In genomic region chr19:14494910-14495677, GRCh38 we compare ENCODE assay signal across 8 cellular contexts. TPM values are rescaled to one million over a fixed set of nuclear protein-coding genes. Genes with fewer than 3 reads are reported as not detected.
DNase-seq lines count a peak whose midpoint lies in the region; ATAC-seq and TF ChIP-seq lines count a peak whose summit lies in the region.

No MANE protein-coding gene starts in this region.

- 45% methylated on average over 14 of the region's 14 CpGs for WGBS in liver

- peaks cover 0 to 3% (median 2%) of the 10 kb centered on the region in 4 donors for H3K36me3 ChIP-seq in liver (ENCODE audit: control insufficient read depth in 4 of 4, insufficient read depth in 3 of 4, low read depth in 1 of 4, low read length in 3 of 4)

- H3K27ac ChIP-seq in liver (ENCODE audit: low read depth in 1 of 2, low read length in 2 of 2) = no peak overlapping the region

- peak overlapping the region; percentile 83 for H3K4me3 Mint-ChIP-seq in activated T-cell treated with anti-CD3 and anti-CD28 coated beads, Interleukin-2, amount 50 U/mL, for 4 hours
- peak overlapping the region; percentile 93 for H3K4me3 Mint-ChIP-seq in type B pancreatic cell

- no peak for TF ChIP-seq CTCF in astrocyte of the spinal cord (IDR thresholded peaks at IDR 0.05; ENCODE audit: low read depth, low read length)
- TF ChIP-seq CTCF in liver (IDR thresholded peaks at IDR 0.05; ENCODE audit: low read depth, low read length, missing input control) = no peak
- TF ChIP-seq CTCF in type B pancreatic cell (conservative IDR thresholded peaks at IDR 0.05) = no peak

- no peaks in the 10 kb centered on the region for H3K27me3 ChIP-seq in liver (ENCODE audit: control insufficient read depth in 4 of 4, insufficient read depth in 4 of 4, low read length in 3 of 4)

- H3K4me1 ChIP-seq in liver (ENCODE audit: control insufficient read depth in 4 of 4, insufficient read depth in 4 of 4, low read length in 3 of 4) = peaks cover 3 to 30% (median 21%) of the 10 kb centered on the region in 4 donors

- H3K36me3 Mint-ChIP-seq in activated T-cell treated with anti-CD3 and anti-CD28 coated beads, Interleukin-2, amount 50 U/mL, for 4 hours (ENCODE audit: insufficient read depth) = peaks cover 7% of the 10 kb centered on the region
- peaks cover 12% of the 10 kb centered on the region for H3K36me3 Mint-ChIP-seq in type B pancreatic cell

- no peak for TF ChIP-seq RAD21 in liver (IDR thresholded peaks at IDR 0.05)

- H3K4me3 ChIP-seq in astrocyte of the spinal cord (ENCODE audit: low read depth, low read length) = peak overlapping the region; percentile 87
- peak overlapping the region; percentile 67 to 85 (median 70) for H3K4me3 ChIP-seq in liver (ENCODE audit: low read depth in 1 of 3, low read length in 3 of 3)

- peak overlapping the region in 1 of 2 donors; percentile 60 for H3K9ac ChIP-seq in liver (ENCODE audit: low read depth in 1 of 2, low read length in 2 of 2)

- H3K9me3 ChIP-seq in liver (ENCODE audit: control insufficient read depth in 4 of 4, low read length in 3 of 4) = no peaks in the 10 kb centered on the region

- peak overlapping the region; percentile 97 for H3K27ac Mint-ChIP-seq in type B pancreatic cell

- no peaks in the 10 kb centered on the region for H3K9me3 Mint-ChIP-seq in activated T-cell treated with anti-CD3 and anti-CD28 coated beads, Interleukin-2, amount 50 U/mL, for 4 hours
- H3K9me3 Mint-ChIP-seq in type B pancreatic cell = no peaks in the 10 kb centered on the region

- H3K27me3 Mint-ChIP-seq in activated T-cell treated with anti-CD3 and anti-CD28 coated beads, Interleukin-2, amount 50 U/mL, for 4 hours (ENCODE audit: low read depth) = no peaks in the 10 kb centered on the region
- no peaks in the 10 kb centered on the region for H3K27me3 Mint-ChIP-seq in type B pancreatic cell

- DNase-seq in activated T-cell treated with anti-CD3 and anti-CD28 coated beads, Interleukin-2, amount 50 U/mL, for 4 hours = no peak
- DNase-seq in activated T-cell treated with anti-CD3 and anti-CD28 coated beads for 4 hours (no peak), astrocyte of the spinal cord (ENCODE audit: low read depth, low spot score) (no peak), type B pancreatic cell (ENCODE audit: extremely low spot score, unreplicated experiment) (no peak), DMS153 (lab: John Stamatoyannopoulos, UW) (no peak), DMS79 treated with DMSO at 0.1 percent for 48 hours (lab: John Stamatoyannopoulos, UW) (no peak)

- in situ Hi-C loops in astrocyte of the spinal cord (cut with HindIII; ENCODE audit: low sequenced_read_pairs) = no loop called here

- peaks cover 17% of the 10 kb centered on the region for H3K4me1 Mint-ChIP-seq in activated T-cell treated with anti-CD3 and anti-CD28 coated beads, Interleukin-2, amount 50 U/mL, for 4 hours (ENCODE audit: low read depth)
- H3K4me1 Mint-ChIP-seq in type B pancreatic cell (ENCODE audit: unreplicated experiment) = peaks cover 23% of the 10 kb centered on the region

- no peak for ATAC-seq in activated T-cell treated with anti-CD3 and anti-CD28 coated beads, Interleukin-2, amount 50 U/mL, for 4 hours
- no peak for ATAC-seq in GM19328 (IDR thresholded peaks at IDR 0.05; ENCODE audit: unreplicated experiment)

TF ChIP-seq in liver, 16 proteins besides CTCF, POLR2A, EP300 and RAD21:
- TF ChIP-seq EGR1 (IDR thresholded peaks at IDR 0.05; ENCODE audit: low read depth in 2 of 2) (no peak), FOXA2 (IDR thresholded peaks at IDR 0.05) (no peak), RXRA (IDR thresholded peaks at IDR 0.05) (no peak), HNF4A (conservative IDR thresholded peaks at IDR 0.05) (no peak), GABPA (IDR thresholded peaks at IDR 0.05 in 1 of 2, conservative IDR thresholded peaks at IDR 0.05 in 1 of 2) (no peak), SP1 (IDR thresholded peaks at IDR 0.05) (no peak), ZBTB33 (IDR thresholded peaks at IDR 0.05) (no peak), NR2F2 (IDR thresholded peaks at IDR 0.05) (no peak)
- TF ChIP-seq, protein P1, sequence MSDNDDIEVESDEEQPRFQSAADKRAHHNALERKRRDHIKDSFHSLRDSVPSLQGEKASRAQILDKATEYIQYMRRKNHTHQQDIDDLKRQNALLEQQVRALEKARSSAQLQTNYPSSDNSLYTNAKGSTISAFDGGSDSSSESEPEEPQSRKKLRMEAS (IDR thresholded peaks at IDR 0.05) = no peak

RNA-seq across cellular contexts. Expression of gene GIPC1, which starts 0.8 kb away (rescaled TPM):
- 10 to 100 TPM; 42.5 to 49.8 (median 44.3) TPM for total RNA-seq in activated T-cell treated with anti-CD3 and anti-CD28 coated beads, Interleukin-2, amount 50 U/mL, for 4 hours
- total RNA-seq in liver (10 to 100 TPM; 18.4 to 31.7 TPM), type B pancreatic cell (ENCODE audit: low replicate concordance) (123 and 308 TPM in 2 replicates)
- 10 to 100 TPM; 19.4 to 34.5 TPM for polyA plus RNA-seq in liver

RNA-seq across cellular contexts. Expression of gene PTGER1, which starts 19.9 kb away (rescaled TPM):
- total RNA-seq in activated T-cell treated with anti-CD3 and anti-CD28 coated beads, Interleukin-2, amount 50 U/mL, for 4 hours = under 1 TPM in 1 of 3 donors, not detected in 2; 0.19 TPM
- total RNA-seq in liver = under 1 TPM in 1 of 2 donors, not detected in 1; 0.42 TPM
- polyA plus RNA-seq in liver = under 1 TPM; 0.15 to 0.22 TPM
- 0.56 and 1.0 TPM in 2 replicates for total RNA-seq in type B pancreatic cell (ENCODE audit: low replicate concordance)

RNA-seq across cellular contexts. Expression of gene DNAJB1, which starts 23.1 kb away (rescaled TPM):
- 100 to 1,000 TPM; 119 to 128 (median 120) TPM for total RNA-seq in activated T-cell treated with anti-CD3 and anti-CD28 coated beads, Interleukin-2, amount 50 U/mL, for 4 hours
- total RNA-seq in liver = 10 to 100 TPM; 32.5 to 43.0 TPM
- polyA plus RNA-seq in liver = 10 to 100 TPM; 29.4 to 36.5 TPM
- 142 and 277 TPM in 2 replicates for total RNA-seq in type B pancreatic cell (ENCODE audit: low replicate concordance)

RNA-seq across cellular contexts. Expression of gene TECR, which starts 34.3 kb away (rescaled TPM):
- 10 to 100 TPM; 92.5 to 96.3 (median 94.6) TPM for total RNA-seq in activated T-cell treated with anti-CD3 and anti-CD28 coated beads, Interleukin-2, amount 50 U/mL, for 4 hours
- total RNA-seq in liver (10 to 100 TPM; 26.4 to 35.3 TPM), type B pancreatic cell (ENCODE audit: low replicate concordance) (171 and 240 TPM in 2 replicates)
- polyA plus RNA-seq in liver = 100 to 1,000 TPM in 1 of 2 donors, 10 to 100 TPM in 1; 86.3 to 157 TPM
